ENCODE assay signal across 22 cellular contexts in the genomic region with DNA sequence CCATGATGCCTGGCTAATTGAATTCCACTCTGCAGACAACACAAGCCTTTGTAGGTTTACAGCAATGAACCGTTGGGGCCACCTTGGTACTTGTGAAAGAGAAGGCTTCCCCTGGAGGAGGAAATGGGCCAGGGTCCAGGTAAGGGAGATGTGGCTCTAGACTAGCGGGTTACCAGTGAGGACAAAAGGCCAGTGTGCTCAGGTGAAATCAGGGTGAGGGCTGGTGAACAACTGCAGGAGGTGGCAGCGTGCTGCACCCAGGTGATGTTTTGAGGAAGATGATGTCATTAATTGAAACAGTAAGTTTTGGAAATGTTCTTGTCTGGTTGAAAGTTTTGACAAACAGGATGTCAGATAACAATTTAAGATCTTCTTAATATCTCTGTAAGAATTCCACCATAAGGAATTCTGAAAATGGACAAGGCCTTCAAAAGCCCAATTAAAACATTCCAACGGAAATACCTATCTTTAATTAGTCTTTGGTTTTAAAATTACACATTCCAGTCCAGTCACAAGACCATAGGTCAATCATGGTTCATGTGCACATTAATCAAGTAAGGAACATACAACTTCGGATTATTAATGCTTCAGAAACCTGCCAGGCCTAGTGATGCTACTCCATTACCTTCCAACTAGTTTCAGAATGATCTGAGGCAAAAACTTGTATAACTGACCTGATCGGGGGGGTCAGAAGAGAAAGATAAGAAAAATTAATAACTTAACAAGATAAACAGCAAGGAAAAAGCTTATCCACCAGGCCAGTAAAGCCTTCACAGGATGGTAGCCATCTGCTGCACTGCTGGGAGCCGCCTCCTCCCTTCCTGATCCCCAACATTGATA. TPM values are rescaled to one million over a fixed set of nuclear protein-coding genes. Genes with fewer than 3 reads are reported as not detected.
DNase-seq lines count a peak whose midpoint lies in the region; ATAC-seq, FAIRE-seq and TF ChIP-seq lines count a peak whose summit lies in the region.
"Had no signal": no experiment of that assay in that cellular context is flagged by ENCODE, and none has a peak within 500 bp of the region (broad histone marks: within the 10 kb centered on the region; RNA-seq: fewer than 3 reads in every experiment).

No MANE protein-coding gene starts in this region.

- peaks cover 0 to 3% (median 0%) of the 10 kb centered on the region in 3 donors for H3K4me1 ChIP-seq in pancreas
- H3K4me1 ChIP-seq: spleen had no signal

- FAIRE-seq in endometrium (lab: Jason Lieb, UNC) (peak; percentile 12), pancreas (lab: Jason Lieb, UNC) (peak; percentile 43)
- FAIRE-seq: bronchial epithelial cell had no signal

- ATAC-seq in pancreas = peak; percentile 79 to 91 (median 88)

- peak overlapping the region; percentile 35 to 62 (median 48) for H3K27ac ChIP-seq in pancreas
- H3K27ac ChIP-seq: coronary artery, spleen, thoracic aorta had no signal

- H3K4me3 ChIP-seq in pancreas = no peak overlapping the region
- H3K4me3 ChIP-seq: coronary artery, spleen, thoracic aorta had no signal

- intact Hi-C loops in pancreas (cut with DNase I) = no loop called here

- no peaks in the 10 kb centered on the region for H3K27me3 ChIP-seq in pancreas
- H3K27me3 ChIP-seq: spleen had no signal

- DNase-seq in D341Med (ENCODE audit: low spot score) = peak; percentile 58
- peak; percentile 79 for DNase-seq in M059J (ENCODE audit: low read depth)
- peak in 4 of 6 donors; percentile 38 to 74 (median 69) for DNase-seq in pancreas
- no peak for DNase-seq in GDM1 (lab: John Stamatoyannopoulos, UW)
- DNase-seq in NCI-H345 (lab: John Stamatoyannopoulos, UW) = no peak
- no peak for DNase-seq in iPS-NIHi7 (ENCODE audit: extremely low spot score)
- no peak for DNase-seq in NOMO-1 treated with DMSO at 0.1 percent for 48 hours (lab: John Stamatoyannopoulos, UW; ENCODE audit: unreplicated experiment)
- DNase-seq: activated CD4-positive, alpha-beta memory T cell treated with anti-CD3 and anti-CD28 coated beads for 36 hours; activated CD4-positive, CD25-positive, alpha-beta regulatory T cell; activated effector memory CD4-positive, alpha-beta T cell treated with anti-CD3 and anti-CD28 coated beads, Interleukin-2, amount 50 U/mL, for 16 hours; activated T-cell treated with anti-CD3 and anti-CD28 coated beads for 4 hours; DND-41; IMR-90; NCI-H446 treated with DMSO at 0.1 percent for 48 hours; spleen; stimulated activated CD4-positive, alpha-beta T cell treated with anti-CD3 and anti-CD28 coated beads, Interleukin-4, amount 100 ng/mL, for 24 hours; stimulated activated naive CD4-positive, alpha-beta T cell treated with Interleukin-2 at 50 U/mL for 16 hours; T1000 had no signal

- H3K9me3 ChIP-seq in pancreas = no peaks in the 10 kb centered on the region

- 58 to 61% methylated on average over 7 of the region's 7 CpGs for WGBS in pancreas, 2 donors

- TF ChIP-seq CTCF in pancreas (IDR thresholded peaks at IDR 0.05) = no peak

- H3K36me3 ChIP-seq in pancreas = peaks cover 0 to 8% (median 1%) of the 10 kb centered on the region in 3 donors
- H3K36me3 ChIP-seq: thoracic aorta had no signal

RNA-seq across cellular contexts. Expression of a gene that starts 6.4 kb away (rescaled TPM):
- 0.64 and 1.3 TPM in 2 replicates for total RNA-seq in M059J (2014; rRNA removed; shearing (Covaris generic))
- total RNA-seq in pancreas = 10 to 100 TPM in 1 of 6 donors, 1 to 10 TPM in 5; 4.4 to 13.3 (median 7.1) TPM
- polyA plus RNA-seq in pancreas = 1 to 10 TPM; 2.5 TPM

RNA-seq across cellular contexts. Expression of a gene that starts 30.2 kb away (rescaled TPM):
- 16.0 and 28.0 TPM in 2 replicates for total RNA-seq in M059J (2014; rRNA removed; shearing (Covaris generic))
- 10 to 100 TPM in 5 of 6 donors, 1 to 10 TPM in 1; 8.0 to 66.9 (median 14.3) TPM for total RNA-seq in pancreas
- polyA plus RNA-seq in pancreas = 10 to 100 TPM; 33.1 to 34.4 TPM
- total RNA-seq: activated CD4-positive, alpha-beta memory T cell treated with anti-CD3 and anti-CD28 coated beads for 36 hours; spleen; thoracic aorta had no signal

Comparison
In these comparisons a context has a peak if more than half of its experiments do, and no peak if none do; other contexts are left out.
1. DNase-seq: peak in D341Med (single experiment), M059J (single experiment) and pancreas (4 of 6); none in GDM1 (single experiment), NCI-H345 (single experiment), iPS-NIHi7 (single experiment) and NOMO-1 treated with DMSO at 0.1 percent for 48 hours (single experiment).